Comparison of ENCODE assay signal across 22 cellular contexts in genomic region chr17:16036261-16036660, GRCh38.
"Had no signal": no experiment of that assay in that cellular context is flagged by ENCODE, and none has a peak within 500 bp of the region (broad histone marks: within the 10 kb centered on the region; RNA-seq: fewer than 3 reads in every experiment).

No MANE protein-coding gene starts in this region.

- H3K4me1 ChIP-seq: esophagus muscularis mucosa, foreskin keratinocyte, neural progenitor cell, thyroid gland, upper lobe of left lung had no signal

- H3K27me3 Mint-ChIP-seq: activated CD4-positive, alpha-beta T cell treated with anti-CD3 and anti-CD28 coated beads for 36 hours; central memory CD8-positive, alpha-beta T cell; dendritic cell treated with granulocyte-macrophage colony-stimulating factor and Interleukin-4, amounts not matched to agents 40 ng/mL and 50 ng/mL, for 4 days; naive B cell had no signal

- ATAC-seq: activated CD4-positive, alpha-beta T cell treated with anti-CD3 and anti-CD28 coated beads for 36 hours; foreskin keratinocyte; heart right ventricle; right cardiac atrium; stimulated activated naive CD8-positive, alpha-beta T cell treated with anti-CD3 and anti-CD28 coated beads, Interleukin-15, Interleukin-2, amounts not matched to agents 100 U/mL and 50 U/mL, for 24 hours had no signal

- H3K9me3 ChIP-seq: esophagus muscularis mucosa, heart right ventricle, thyroid gland, upper lobe of left lung had no signal

- H3K4me2 ChIP-seq: neural progenitor cell had no signal

- H3K4me3 Mint-ChIP-seq: activated CD4-positive, alpha-beta T cell treated with anti-CD3 and anti-CD28 coated beads for 36 hours; central memory CD8-positive, alpha-beta T cell; dendritic cell treated with granulocyte-macrophage colony-stimulating factor and Interleukin-4, amounts not matched to agents 40 ng/mL and 50 ng/mL, for 4 days; endodermal cell; mesothelial cell of epicardium; naive B cell; neural progenitor cell had no signal

- H3K4me1 Mint-ChIP-seq: naive B cell had no signal

- H3K4me3 ChIP-seq: esophagus muscularis mucosa, heart right ventricle, neural progenitor cell, thyroid gland, upper lobe of left lung had no signal

- H3K9me3 Mint-ChIP-seq: central memory CD8-positive, alpha-beta T cell; dendritic cell treated with granulocyte-macrophage colony-stimulating factor and Interleukin-4, amounts not matched to agents 40 ng/mL and 50 ng/mL, for 4 days; endodermal cell; naive B cell; neural progenitor cell had no signal

- H3K27ac ChIP-seq: esophagus muscularis mucosa, foreskin keratinocyte, heart right ventricle, neural progenitor cell, thyroid gland had no signal

- H3K9ac ChIP-seq: neural progenitor cell had no signal

- FAIRE-seq: bronchial epithelial cell had no signal

- DNase-seq: activated CD4-positive, alpha-beta T cell treated with anti-CD3 and anti-CD28 coated beads for 36 hours; activated CD4-positive, CD25-positive, alpha-beta regulatory T cell; activated CD8-positive, alpha-beta memory T cell treated with anti-CD3 and anti-CD28 coated beads, Interleukin-2, amount 50 U/mL, for 48 hours; activated effector memory CD4-positive, alpha-beta T cell treated with Interleukin-2 at 50 U/mL for 16 hours; activated naive CD4-positive, alpha-beta T cell treated with Interleukin-2 at 50 U/mL for 16 hours; endodermal cell; foreskin keratinocyte; heart right ventricle; naive B cell; occipital lobe; posterior cingulate gyrus; right cardiac atrium; stimulated activated CD4-positive, alpha-beta T cell treated with anti-CD3 and anti-CD28 coated beads, Interleukin-2, amount 100 ng/mL, for 48 hours; stimulated activated naive CD8-positive, alpha-beta T cell treated with anti-CD3 and anti-CD28 coated beads, Interleukin-15, Interleukin-2, amounts not matched to agents 100 U/mL and 50 U/mL, for 24 hours; thyroid gland; upper lobe of left lung had no signal

- H2AFZ ChIP-seq: neural progenitor cell had no signal

- H3K27me3 ChIP-seq: esophagus muscularis mucosa, foreskin keratinocyte, heart right ventricle, neural progenitor cell, thyroid gland, upper lobe of left lung had no signal

- H3K27ac Mint-ChIP-seq: endodermal cell, mesothelial cell of epicardium had no signal
